10 cellular contexts compared by ENCODE assay signal in the genomic region with DNA sequence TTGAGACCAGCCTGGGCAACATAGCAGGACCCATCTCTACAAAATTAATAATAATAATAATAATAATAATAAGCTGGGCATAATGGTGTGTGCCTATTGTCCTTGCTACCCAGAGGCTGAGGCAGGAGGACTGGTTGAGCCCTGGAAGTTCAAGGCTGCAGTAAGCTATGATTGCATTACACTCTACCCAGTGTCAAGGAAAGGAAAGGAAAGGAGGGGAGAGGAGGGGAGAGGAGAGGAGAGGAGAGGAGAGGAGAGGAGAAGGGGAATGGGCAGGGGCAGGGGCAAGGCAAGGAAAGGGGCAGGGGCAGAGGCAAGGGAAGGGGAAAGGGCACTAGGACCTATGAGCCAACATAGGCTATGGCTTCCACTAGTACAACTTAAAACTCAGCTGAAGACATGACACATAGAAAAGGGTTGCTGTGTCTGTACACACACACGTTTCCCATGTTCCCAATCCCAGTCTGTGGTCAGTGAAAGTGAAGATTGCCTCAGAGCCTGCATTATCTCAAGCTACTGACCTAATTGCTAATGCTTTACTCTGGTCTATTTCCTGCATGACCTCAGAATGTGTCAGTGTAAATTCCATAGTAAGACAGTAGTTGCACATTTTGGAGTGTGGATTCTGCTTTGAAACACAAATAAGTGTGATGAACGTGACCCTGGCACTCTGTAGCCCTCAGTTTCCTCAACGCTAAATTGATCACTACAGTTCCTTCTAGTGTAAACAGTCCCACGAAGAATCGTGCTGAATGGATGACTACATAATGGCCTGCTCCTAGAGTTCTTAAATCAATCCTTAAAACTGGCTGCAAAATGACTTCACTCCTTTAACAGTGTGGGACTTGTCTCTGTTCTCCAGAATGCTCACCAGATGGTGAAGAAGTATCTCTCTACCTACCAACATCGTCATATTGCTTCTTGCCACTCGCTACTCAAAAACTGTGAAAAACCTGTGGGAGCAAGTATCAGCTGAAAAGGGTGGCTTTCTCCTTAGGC.
DNase-seq lines count a peak whose midpoint lies in the region; FAIRE-seq and TF ChIP-seq lines count a peak whose summit lies in the region.
"Had no signal": no experiment of that assay in that cellular context is flagged by ENCODE, and none has a peak within 500 bp of the region (broad histone marks: within the 10 kb centered on the region; RNA-seq: fewer than 3 reads in every experiment).

No MANE protein-coding gene starts in this region.

- intact Hi-C loops in posterior cingulate gyrus (cut with DNase I) (no loop called here), dorsolateral prefrontal cortex (cut with DNase I) (no loop called here)

- H3K27ac ChIP-seq in brain microvascular endothelial cell: peak overlapping the region; percentile 90
- peak overlapping the region; percentile 41 for H3K27ac ChIP-seq in keratinocyte (ENCODE audit: control insufficient read depth, insufficient read depth, low read length)
- peak overlapping the region in 1 of 59 donors; percentile 38 for H3K27ac ChIP-seq in dorsolateral prefrontal cortex

- no peaks in the 10 kb centered on the region for H3K79me2 ChIP-seq in keratinocyte (ENCODE audit: control insufficient read depth, insufficient read depth, low read length)

- in situ Hi-C loops in brain microvascular endothelial cell (cut with HindIII; ENCODE audit: low pct_ligation_motif_present, low sequenced_read_pairs) (no loop called here), GM13976 (cut with MboI; ENCODE audit: low sequenced_read_pairs, unreplicated experiment) (no loop called here)

- H3K9me1 ChIP-seq in keratinocyte (ENCODE audit: control insufficient read depth, extremely low read depth, insufficient read depth, low read length): no peaks in the 10 kb centered on the region

- DNase-seq in HK-2 (ENCODE audit: unreplicated experiment) (peak; percentile 37), brain microvascular endothelial cell (peak; percentile 97), keratinocyte (ENCODE audit: low read depth, low spot score) (peak; percentile 78), stromal cell of bone marrow (ENCODE audit: low read depth) (peak; percentile 94), GM13976 (ENCODE audit: low spot score) (no peak), SHP77 treated with DMSO at 0.1 percent for 48 hours (lab: John Stamatoyannopoulos, UW) (no peak), posterior cingulate gyrus (no peak), dorsolateral prefrontal cortex (no peak)
- DNase-seq: activated CD4-positive, alpha-beta T cell treated with anti-CD3 and anti-CD28 coated beads for 1 hour; activated naive CD8-positive, alpha-beta T cell treated with anti-CD3 and anti-CD28 coated beads, Interleukin-2, amount 50 U/mL, for 24 hours had no signal

- H3K4me2 ChIP-seq in keratinocyte (ENCODE audit: control insufficient read depth, extremely low read depth, insufficient read depth, low read depth, low read length): peak overlapping the region; percentile 17

- H3K27me3 ChIP-seq in brain microvascular endothelial cell (replicated peaks) (no peaks in the 10 kb centered on the region), keratinocyte (ENCODE audit: control insufficient read depth, extremely low read depth, insufficient read depth, low read length) (no peaks in the 10 kb centered on the region), dorsolateral prefrontal cortex (no peaks in the 10 kb centered on the region)

- H3K9ac ChIP-seq in keratinocyte (ENCODE audit: control insufficient read depth, extremely low read depth, insufficient read depth, low read length): no peak overlapping the region

- no peaks in the 10 kb centered on the region for H3K9me3 ChIP-seq in keratinocyte (ENCODE audit: control insufficient read depth, low read depth, low read length)

- H4K20me1 ChIP-seq in keratinocyte (ENCODE audit: control insufficient read depth, extremely low read depth, insufficient read depth, low read length): no peaks in the 10 kb centered on the region

- peaks cover 8% of the 10 kb centered on the region for H3K4me1 ChIP-seq in keratinocyte (ENCODE audit: control insufficient read depth, extremely low read depth, insufficient read depth, low read length)

- H2AFZ ChIP-seq in keratinocyte (ENCODE audit: control insufficient read depth, low read length): no peak overlapping the region

- TF ChIP-seq CTCF in brain microvascular endothelial cell (IDR thresholded peaks at IDR 0.05; ENCODE audit: low read depth, low read length, missing control alignments) (no peak), keratinocyte (optimal IDR thresholded peaks at IDR 0.05 in 1 of 3, IDR thresholded peaks at IDR 0.05 in 1 of 3, conservative IDR thresholded peaks at IDR 0.05 in 1 of 3; ENCODE audit: extremely low read depth in 1 of 3, insufficient read depth in 2 of 3, low read length in 3 of 3) (no peak), GM13976 (IDR thresholded peaks at IDR 0.05; ENCODE audit: borderline replicate concordance, control extremely low read depth, extremely low read depth, insufficient read depth, missing control alignments) (no peak), dorsolateral prefrontal cortex (IDR thresholded peaks at IDR 0.05 in 54 of 56, conservative IDR thresholded peaks at IDR 0.05 in 2 of 56; ENCODE audit: low read depth in 1 of 56, partially characterized antibody in 56 of 56) (no peak)

- no peak overlapping the region for H3K4me3 ChIP-seq in brain microvascular endothelial cell (ENCODE audit: low read depth, low read length)
- H3K4me3 ChIP-seq in keratinocyte (ENCODE audit: control insufficient read depth in 2 of 3, extremely low read depth in 1 of 3, insufficient read depth in 2 of 3, low read depth in 1 of 3, low read length in 3 of 3): no peak overlapping the region
- H3K4me3 ChIP-seq in dorsolateral prefrontal cortex: no peak overlapping the region

- peak; percentile 99 for FAIRE-seq in keratinocyte (lab: Jason Lieb, UNC)

- H3K36me3 ChIP-seq in brain microvascular endothelial cell (replicated peaks): no peaks in the 10 kb centered on the region
- no peaks in the 10 kb centered on the region for H3K36me3 ChIP-seq in keratinocyte (ENCODE audit: control insufficient read depth in 2 of 2, extremely low read depth in 1 of 2, insufficient read depth in 2 of 2, low read length in 2 of 2)

- dilution Hi-C loops in keratinocyte (cut with MboI; ENCODE audit: extremely low pct_ligation_motif_present, low sequenced_read_pairs): no loop called here

Comparison
In these comparisons a context has a peak if more than half of its experiments do, and no peak if none do; other contexts are left out.
1. DNase-seq: peak in HK-2 (single experiment), brain microvascular endothelial cell (single experiment), keratinocyte (single experiment) and stromal cell of bone marrow (single experiment); none in GM13976 (single experiment), SHP77 treated with DMSO at 0.1 percent for 48 hours (single experiment), posterior cingulate gyrus (0 of 10) and dorsolateral prefrontal cortex (0 of 10).